Comparison of ENCODE assay signal across 8 cellular contexts in genomic region chr7:4745971-4746919, GRCh38. TPM values are rescaled to one million over a fixed set of nuclear protein-coding genes. Genes with fewer than 3 reads are reported as not detected.
DNase-seq lines count a peak whose midpoint lies in the region; ATAC-seq and TF ChIP-seq lines count a peak whose summit lies in the region.

No MANE protein-coding gene starts in this region.

- H3K27ac Mint-ChIP-seq in brain, result peak overlapping the region; percentile 33 to 96 (median 84)

- peak; percentile 41 for ATAC-seq in GM18511 (IDR thresholded peaks at IDR 0.05; ENCODE audit: unreplicated experiment)
- ATAC-seq in lower lobe of right lung, result peak in 1 of 2 donors; percentile 50
- no peak for ATAC-seq in GM21447 (IDR thresholded peaks at IDR 0.05; ENCODE audit: unreplicated experiment)

- intact Hi-C loops in lower lobe of right lung (cut with DNase I), result no loop called here
- intact Hi-C loops in tibial artery (cut with DNase I; ENCODE audit: low total_unique reads), result loop anchor here (2.0 kb wide), 1 partner anchor 19 kb away; no protein-coding TSS in a partner anchor

- peak overlapping the region in 3 of 5 experiments; percentile 45 to 79 (median 77) for H3K4me3 Mint-ChIP-seq in brain

- peak overlapping the region; percentile 96 for H3K27ac ChIP-seq in lower lobe of right lung
- H3K27ac ChIP-seq in tibial artery, result peak overlapping the region; percentile 80 to 91

- H3K36me3 ChIP-seq in lower lobe of right lung, result peaks cover 39% of the 10 kb centered on the region
- peaks cover 18 to 49% (median 24%) of the 10 kb centered on the region in 3 donors for H3K36me3 ChIP-seq in tibial artery

- H3K36me3 Mint-ChIP-seq in brain, result peaks cover 70% of the 10 kb centered on the region

- peaks cover 39% of the 10 kb centered on the region for H3K4me1 Mint-ChIP-seq in brain

- H3K9me3 ChIP-seq in lower lobe of right lung (no peaks in the 10 kb centered on the region), tibial artery (no peaks in the 10 kb centered on the region)

- peaks cover 60% of the 10 kb centered on the region for H3K4me1 ChIP-seq in lower lobe of right lung
- H3K4me1 ChIP-seq in tibial artery, result peaks cover 0 to 72% (median 51%) of the 10 kb centered on the region in 4 donors

- H3K4me3 ChIP-seq in lower lobe of right lung (peak overlapping the region; percentile 34), tibial artery (peak overlapping the region; percentile 37 to 43)

- H3K9me3 Mint-ChIP-seq in brain, result no peaks in the 10 kb centered on the region

- no peaks in the 10 kb centered on the region for H3K27me3 ChIP-seq in lower lobe of right lung (ENCODE audit: low read depth)
- no peaks in the 10 kb centered on the region for H3K27me3 ChIP-seq in tibial artery

- TF ChIP-seq CTCF in brain (conservative IDR thresholded peaks at IDR 0.05) (no peak), lower lobe of right lung (IDR thresholded peaks at IDR 0.05) (no peak), tibial artery (IDR thresholded peaks at IDR 0.05) (no peak)

- DNase-seq in NOMO-1 treated with dmso at 0.1 percent for 144 hours (lab: John Stamatoyannopoulos, UW; ENCODE audit: unreplicated experiment), result peak; percentile 36
- DNase-seq in lower lobe of right lung, result no peak
- no peak for DNase-seq in tibial artery
- DNase-seq in activated gamma-delta T cell (lab: John Stamatoyannopoulos, UW), result no peak
- DNase-seq in amygdala (lab: John Stamatoyannopoulos, UW), result no peak

- H3K27me3 Mint-ChIP-seq in brain, result peaks cover 3% of the 10 kb centered on the region

RNA-seq across cellular contexts. Expression of gene AP5Z1, which starts 29.2 kb away (rescaled TPM):
- 19.5 TPM for polyA plus RNA-seq in brain (ENCODE audit: insufficient read depth, low read depth, low replicate concordance)
- total RNA-seq in lower lobe of right lung, result 50.4 TPM
